In the genomic region with DNA sequence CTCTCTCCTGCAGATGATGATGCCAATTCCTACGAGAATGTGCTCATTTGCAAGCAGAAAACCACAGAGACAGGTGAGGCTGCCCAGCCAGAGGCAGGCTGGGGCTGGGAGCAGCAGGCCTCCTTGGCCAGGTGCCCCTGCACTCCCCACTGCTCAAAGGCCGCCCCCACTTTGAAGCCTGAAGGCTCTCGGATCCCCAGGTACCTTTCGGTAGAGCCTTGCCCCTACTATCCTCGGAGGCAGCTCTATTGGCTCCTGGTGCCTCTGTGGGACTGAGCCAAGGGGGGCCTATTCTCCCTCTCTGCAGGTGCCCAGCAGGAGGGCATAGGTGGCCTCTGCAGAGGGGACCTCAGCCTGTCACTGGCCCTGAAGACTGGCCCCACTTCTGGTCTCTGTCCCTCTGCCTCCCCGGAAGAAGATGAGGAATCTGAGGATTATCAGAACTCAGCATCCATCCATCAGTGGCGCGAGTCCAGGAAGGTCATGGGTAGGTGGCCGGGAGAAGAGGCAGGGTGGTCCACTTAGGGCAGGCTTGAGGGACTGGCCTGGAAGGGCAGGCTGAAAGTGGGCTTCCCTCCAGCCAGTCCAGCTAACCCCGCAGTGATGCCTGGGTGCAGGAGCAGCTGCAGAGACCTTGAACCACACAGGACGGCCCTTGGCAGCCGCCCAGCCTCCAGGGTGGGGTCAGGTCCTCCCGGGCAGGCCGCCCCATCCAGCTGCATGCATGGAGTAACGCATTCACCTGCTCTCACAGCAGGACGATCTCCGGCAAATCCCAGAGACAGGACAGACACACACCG, we compare ENCODE assay signal across 1 cellular context.
TF ChIP-seq lines count a peak whose summit lies in the region.

No MANE protein-coding gene starts in this region.

TF ChIP-seq in SK-N-SH treated with all-trans-retinoic acid at 6 μM for 48 hours, 23 proteins besides CTCF, POLR2A, EP300 and RAD21 (continued from another document):
- TF ChIP-seq, protein P1, sequence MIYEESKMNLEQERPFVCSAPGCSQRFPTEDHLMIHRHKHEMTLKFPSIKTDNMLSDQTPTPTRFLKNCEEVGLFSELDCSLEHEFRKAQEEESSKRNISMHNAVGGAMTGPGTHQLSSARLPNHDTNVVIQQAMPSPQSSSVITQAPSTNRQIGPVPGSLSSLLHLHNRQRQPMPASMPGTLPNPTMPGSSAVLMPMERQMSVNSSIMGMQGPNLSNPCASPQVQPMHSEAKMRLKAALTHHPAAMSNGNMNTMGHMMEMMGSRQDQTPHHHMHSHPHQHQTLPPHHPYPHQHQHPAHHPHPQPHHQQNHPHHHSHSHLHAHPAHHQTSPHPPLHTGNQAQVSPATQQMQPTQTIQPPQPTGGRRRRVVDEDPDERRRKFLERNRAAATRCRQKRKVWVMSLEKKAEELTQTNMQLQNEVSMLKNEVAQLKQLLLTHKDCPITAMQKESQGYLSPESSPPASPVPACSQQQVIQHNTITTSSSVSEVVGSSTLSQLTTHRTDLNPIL (CRISPR knock-in tag; IDR thresholded peaks at IDR 0.05; ENCODE audit: low read depth), result no peak
